In genomic region chr10:17228081-17229015, GRCh38 we compare ENCODE assay signal across 1 cellular context.
TF ChIP-seq lines count a peak whose summit lies in the region.

Gene VIM, plus strand, starts transcription at chr10:17228241. Its CDS starts 1,182 bp downstream, at chr10:17229423.

TF ChIP-seq in H1, 55 proteins besides CTCF, POLR2A, EP300 and RAD21 (continued from another document):
- TF ChIP-seq, protein P1, sequence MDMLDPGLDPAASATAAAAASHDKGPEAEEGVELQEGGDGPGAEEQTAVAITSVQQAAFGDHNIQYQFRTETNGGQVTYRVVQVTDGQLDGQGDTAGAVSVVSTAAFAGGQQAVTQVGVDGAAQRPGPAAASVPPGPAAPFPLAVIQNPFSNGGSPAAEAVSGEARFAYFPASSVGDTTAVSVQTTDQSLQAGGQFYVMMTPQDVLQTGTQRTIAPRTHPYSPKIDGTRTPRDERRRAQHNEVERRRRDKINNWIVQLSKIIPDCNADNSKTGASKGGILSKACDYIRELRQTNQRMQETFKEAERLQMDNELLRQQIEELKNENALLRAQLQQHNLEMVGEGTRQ (IDR thresholded peaks at IDR 0.05; ENCODE audit: low read length): no peak
- TF ChIP-seq SAP30 (IDR thresholded peaks at IDR 0.05; ENCODE audit: insufficient read depth, insufficient replicate concordance, low read length) (no peak), EGR1 (IDR thresholded peaks at IDR 0.05; ENCODE audit: borderline replicate concordance, low read depth, low read length) (no peak), POU5F1 (IDR thresholded peaks at IDR 0.05; ENCODE audit: low read depth, low read length) (no peak), SIRT6 (IDR thresholded peaks at IDR 0.05; ENCODE audit: low read length) (no peak), TBP (IDR thresholded peaks at IDR 0.05; ENCODE audit: low read depth, low read length) (no peak), CBX5 (IDR thresholded peaks at IDR 0.05; ENCODE audit: low read depth, low read length) (no peak), SP2 (IDR thresholded peaks at IDR 0.05; ENCODE audit: low read length) (no peak), KDM4A (IDR thresholded peaks at IDR 0.05; ENCODE audit: low read depth, low read length, severe bottlenecking) (peak; percentile 29), ZNF274 (IDR thresholded peaks at IDR 0.05; ENCODE audit: borderline replicate concordance, extremely low read depth, low read length) (no peak), TAF1 (IDR thresholded peaks at IDR 0.05; ENCODE audit: low read depth, low read length) (no peak), BCL11A (IDR thresholded peaks at IDR 0.05; ENCODE audit: low read depth in 2 of 2, low read length in 2 of 2) (no peak), CTBP2 (IDR thresholded peaks at IDR 0.05; ENCODE audit: borderline replicate concordance, insufficient read depth, insufficient read length, low read length) (peak; percentile 83), KDM5A (IDR thresholded peaks at IDR 0.05; ENCODE audit: low read length) (no peak), SUZ12 (IDR thresholded peaks at IDR 0.05; ENCODE audit: low read length) (no peak), PHF8 (conservative IDR thresholded peaks at IDR 0.05; ENCODE audit: low read depth, low read length) (peak; percentile 5; the same call in 1 of the 2 replicates), MAFK (IDR thresholded peaks at IDR 0.05; ENCODE audit: low read depth, low read length) (no peak), JUND (IDR thresholded peaks at IDR 0.05; ENCODE audit: low read length) (peak; percentile 99), BRCA1 (IDR thresholded peaks at IDR 0.05; ENCODE audit: low read depth, low read length) (no peak), RBBP5 (IDR thresholded peaks at IDR 0.05; ENCODE audit: borderline replicate concordance, low read depth, low read length) (no peak; the same call in 1 of the 2 replicates), GTF2F1 (IDR thresholded peaks at IDR 0.05; ENCODE audit: borderline replicate concordance, low read depth, low read length) (no peak), TAF7 (optimal IDR thresholded peaks at IDR 0.05; ENCODE audit: borderline replicate concordance, low read depth, low read length) (peak; percentile 28), RFX5 (IDR thresholded peaks at IDR 0.05; ENCODE audit: borderline replicate concordance, low read depth, low read length) (no peak), CBX8 (IDR thresholded peaks at IDR 0.05; ENCODE audit: borderline replicate concordance, low read depth, low read length) (no peak), ASH2L (IDR thresholded peaks at IDR 0.05; ENCODE audit: low read length) (peak; percentile 76), NANOG (IDR thresholded peaks at IDR 0.05; ENCODE audit: insufficient read depth, low read depth, low read length, poor library complexity, severe bottlenecking) (no peak), ATF3 (IDR thresholded peaks at IDR 0.05; ENCODE audit: insufficient read depth, low read depth, low read length) (peak; percentile 69; the same call in 1 of the 2 replicates), RNF2 (IDR thresholded peaks at IDR 0.05; ENCODE audit: borderline replicate concordance, low read depth, low read length, missing control alignments, poor library complexity, severe bottlenecking) (no peak), SP1 (IDR thresholded peaks at IDR 0.05; ENCODE audit: low read depth, low read length) (no peak), JUN (IDR thresholded peaks at IDR 0.05; ENCODE audit: low read depth, low read length) (peak; percentile 90), RXRA (IDR thresholded peaks at IDR 0.05; ENCODE audit: insufficient read depth, low read depth, low read length) (no peak), YY1 (IDR thresholded peaks at IDR 0.05; ENCODE audit: low read depth, low read length) (peak; percentile 49; the same call in 1 of the 2 replicates), EZH2 (IDR thresholded peaks at IDR 0.05; ENCODE audit: low read depth, low read length, severe bottlenecking) (no peak), SIX5 (IDR thresholded peaks at IDR 0.05; ENCODE audit: low read depth, low read length) (no peak), TEAD4 (IDR thresholded peaks at IDR 0.05; ENCODE audit: low read depth, low read length) (no peak), POLR2AphosphoS5 (IDR thresholded peaks at IDR 0.05; ENCODE audit: low read depth, low read length) (peak; percentile 30; the same call in 1 of the 2 replicates)
- TF ChIP-seq, protein P2, sequence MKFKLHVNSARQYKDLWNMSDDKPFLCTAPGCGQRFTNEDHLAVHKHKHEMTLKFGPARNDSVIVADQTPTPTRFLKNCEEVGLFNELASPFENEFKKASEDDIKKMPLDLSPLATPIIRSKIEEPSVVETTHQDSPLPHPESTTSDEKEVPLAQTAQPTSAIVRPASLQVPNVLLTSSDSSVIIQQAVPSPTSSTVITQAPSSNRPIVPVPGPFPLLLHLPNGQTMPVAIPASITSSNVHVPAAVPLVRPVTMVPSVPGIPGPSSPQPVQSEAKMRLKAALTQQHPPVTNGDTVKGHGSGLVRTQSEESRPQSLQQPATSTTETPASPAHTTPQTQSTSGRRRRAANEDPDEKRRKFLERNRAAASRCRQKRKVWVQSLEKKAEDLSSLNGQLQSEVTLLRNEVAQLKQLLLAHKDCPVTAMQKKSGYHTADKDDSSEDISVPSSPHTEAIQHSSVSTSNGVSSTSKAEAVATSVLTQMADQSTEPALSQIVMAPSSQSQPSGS (IDR thresholded peaks at IDR 0.05; ENCODE audit: low read length): no peak
- TF ChIP-seq, protein P3, sequence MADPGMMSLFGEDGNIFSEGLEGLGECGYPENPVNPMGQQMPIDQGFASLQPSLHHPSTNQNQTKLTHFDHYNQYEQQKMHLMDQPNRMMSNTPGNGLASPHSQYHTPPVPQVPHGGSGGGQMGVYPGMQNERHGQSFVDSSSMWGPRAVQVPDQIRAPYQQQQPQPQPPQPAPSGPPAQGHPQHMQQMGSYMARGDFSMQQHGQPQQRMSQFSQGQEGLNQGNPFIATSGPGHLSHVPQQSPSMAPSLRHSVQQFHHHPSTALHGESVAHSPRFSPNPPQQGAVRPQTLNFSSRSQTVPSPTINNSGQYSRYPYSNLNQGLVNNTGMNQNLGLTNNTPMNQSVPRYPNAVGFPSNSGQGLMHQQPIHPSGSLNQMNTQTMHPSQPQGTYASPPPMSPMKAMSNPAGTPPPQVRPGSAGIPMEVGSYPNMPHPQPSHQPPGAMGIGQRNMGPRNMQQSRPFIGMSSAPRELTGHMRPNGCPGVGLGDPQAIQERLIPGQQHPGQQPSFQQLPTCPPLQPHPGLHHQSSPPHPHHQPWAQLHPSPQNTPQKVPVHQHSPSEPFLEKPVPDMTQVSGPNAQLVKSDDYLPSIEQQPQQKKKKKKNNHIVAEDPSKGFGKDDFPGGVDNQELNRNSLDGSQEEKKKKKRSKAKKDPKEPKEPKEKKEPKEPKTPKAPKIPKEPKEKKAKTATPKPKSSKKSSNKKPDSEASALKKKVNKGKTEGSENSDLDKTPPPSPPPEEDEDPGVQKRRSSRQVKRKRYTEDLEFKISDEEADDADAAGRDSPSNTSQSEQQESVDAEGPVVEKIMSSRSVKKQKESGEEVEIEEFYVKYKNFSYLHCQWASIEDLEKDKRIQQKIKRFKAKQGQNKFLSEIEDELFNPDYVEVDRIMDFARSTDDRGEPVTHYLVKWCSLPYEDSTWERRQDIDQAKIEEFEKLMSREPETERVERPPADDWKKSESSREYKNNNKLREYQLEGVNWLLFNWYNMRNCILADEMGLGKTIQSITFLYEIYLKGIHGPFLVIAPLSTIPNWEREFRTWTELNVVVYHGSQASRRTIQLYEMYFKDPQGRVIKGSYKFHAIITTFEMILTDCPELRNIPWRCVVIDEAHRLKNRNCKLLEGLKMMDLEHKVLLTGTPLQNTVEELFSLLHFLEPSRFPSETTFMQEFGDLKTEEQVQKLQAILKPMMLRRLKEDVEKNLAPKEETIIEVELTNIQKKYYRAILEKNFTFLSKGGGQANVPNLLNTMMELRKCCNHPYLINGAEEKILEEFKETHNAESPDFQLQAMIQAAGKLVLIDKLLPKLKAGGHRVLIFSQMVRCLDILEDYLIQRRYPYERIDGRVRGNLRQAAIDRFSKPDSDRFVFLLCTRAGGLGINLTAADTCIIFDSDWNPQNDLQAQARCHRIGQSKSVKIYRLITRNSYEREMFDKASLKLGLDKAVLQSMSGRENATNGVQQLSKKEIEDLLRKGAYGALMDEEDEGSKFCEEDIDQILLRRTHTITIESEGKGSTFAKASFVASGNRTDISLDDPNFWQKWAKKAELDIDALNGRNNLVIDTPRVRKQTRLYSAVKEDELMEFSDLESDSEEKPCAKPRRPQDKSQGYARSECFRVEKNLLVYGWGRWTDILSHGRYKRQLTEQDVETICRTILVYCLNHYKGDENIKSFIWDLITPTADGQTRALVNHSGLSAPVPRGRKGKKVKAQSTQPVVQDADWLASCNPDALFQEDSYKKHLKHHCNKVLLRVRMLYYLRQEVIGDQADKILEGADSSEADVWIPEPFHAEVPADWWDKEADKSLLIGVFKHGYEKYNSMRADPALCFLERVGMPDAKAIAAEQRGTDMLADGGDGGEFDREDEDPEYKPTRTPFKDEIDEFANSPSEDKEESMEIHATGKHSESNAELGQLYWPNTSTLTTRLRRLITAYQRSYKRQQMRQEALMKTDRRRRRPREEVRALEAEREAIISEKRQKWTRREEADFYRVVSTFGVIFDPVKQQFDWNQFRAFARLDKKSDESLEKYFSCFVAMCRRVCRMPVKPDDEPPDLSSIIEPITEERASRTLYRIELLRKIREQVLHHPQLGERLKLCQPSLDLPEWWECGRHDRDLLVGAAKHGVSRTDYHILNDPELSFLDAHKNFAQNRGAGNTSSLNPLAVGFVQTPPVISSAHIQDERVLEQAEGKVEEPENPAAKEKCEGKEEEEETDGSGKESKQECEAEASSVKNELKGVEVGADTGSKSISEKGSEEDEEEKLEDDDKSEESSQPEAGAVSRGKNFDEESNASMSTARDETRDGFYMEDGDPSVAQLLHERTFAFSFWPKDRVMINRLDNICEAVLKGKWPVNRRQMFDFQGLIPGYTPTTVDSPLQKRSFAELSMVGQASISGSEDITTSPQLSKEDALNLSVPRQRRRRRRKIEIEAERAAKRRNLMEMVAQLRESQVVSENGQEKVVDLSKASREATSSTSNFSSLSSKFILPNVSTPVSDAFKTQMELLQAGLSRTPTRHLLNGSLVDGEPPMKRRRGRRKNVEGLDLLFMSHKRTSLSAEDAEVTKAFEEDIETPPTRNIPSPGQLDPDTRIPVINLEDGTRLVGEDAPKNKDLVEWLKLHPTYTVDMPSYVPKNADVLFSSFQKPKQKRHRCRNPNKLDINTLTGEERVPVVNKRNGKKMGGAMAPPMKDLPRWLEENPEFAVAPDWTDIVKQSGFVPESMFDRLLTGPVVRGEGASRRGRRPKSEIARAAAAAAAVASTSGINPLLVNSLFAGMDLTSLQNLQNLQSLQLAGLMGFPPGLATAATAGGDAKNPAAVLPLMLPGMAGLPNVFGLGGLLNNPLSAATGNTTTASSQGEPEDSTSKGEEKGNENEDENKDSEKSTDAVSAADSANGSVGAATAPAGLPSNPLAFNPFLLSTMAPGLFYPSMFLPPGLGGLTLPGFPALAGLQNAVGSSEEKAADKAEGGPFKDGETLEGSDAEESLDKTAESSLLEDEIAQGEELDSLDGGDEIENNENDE (IDR thresholded peaks at IDR 0.05; ENCODE audit: insufficient replicate concordance, low read length): no peak
